In the genomic region with DNA sequence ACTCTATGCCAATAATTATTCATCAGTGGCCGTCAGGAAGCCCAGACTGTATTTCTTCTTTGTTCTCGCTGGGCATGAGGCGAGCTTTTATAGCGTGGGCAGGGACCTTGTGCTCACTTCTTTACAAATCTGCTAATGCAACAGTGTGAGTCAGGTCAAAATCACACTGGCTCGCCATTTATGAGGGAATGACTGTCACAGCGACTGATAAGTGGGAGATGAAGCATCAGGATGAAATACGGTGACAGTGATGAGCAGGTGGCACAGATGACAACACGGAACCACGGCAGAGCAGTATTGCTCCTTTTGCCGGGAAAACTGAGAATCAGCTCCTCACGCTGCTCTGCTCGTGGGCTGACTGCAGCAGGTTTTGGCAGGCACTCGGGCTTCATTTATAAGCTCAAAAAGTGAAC, we compare ENCODE assay signal across 2 cellular contexts.
A peak's percentile ranks its signal among the peaks of the same experiment; 100 is the strongest.
TF ChIP-seq lines count a peak whose summit lies in the region.

No MANE protein-coding gene starts in this region.

TF ChIP-seq in HEK293, 187 proteins besides CTCF, POLR2A, EP300 and RAD21 (continued from another document):
- peak; percentile 72; the same call in 1 of the 2 replicates for TF ChIP-seq ZNF10 (tag by site-specific recombination; IDR thresholded peaks at IDR 0.05)
- no peak for TF ChIP-seq IKZF3 (tag by site-specific recombination; IDR thresholded peaks at IDR 0.05)
- no peak for TF ChIP-seq ZNF114 (tag by site-specific recombination; IDR thresholded peaks at IDR 0.05)
- TF ChIP-seq, protein P1, sequence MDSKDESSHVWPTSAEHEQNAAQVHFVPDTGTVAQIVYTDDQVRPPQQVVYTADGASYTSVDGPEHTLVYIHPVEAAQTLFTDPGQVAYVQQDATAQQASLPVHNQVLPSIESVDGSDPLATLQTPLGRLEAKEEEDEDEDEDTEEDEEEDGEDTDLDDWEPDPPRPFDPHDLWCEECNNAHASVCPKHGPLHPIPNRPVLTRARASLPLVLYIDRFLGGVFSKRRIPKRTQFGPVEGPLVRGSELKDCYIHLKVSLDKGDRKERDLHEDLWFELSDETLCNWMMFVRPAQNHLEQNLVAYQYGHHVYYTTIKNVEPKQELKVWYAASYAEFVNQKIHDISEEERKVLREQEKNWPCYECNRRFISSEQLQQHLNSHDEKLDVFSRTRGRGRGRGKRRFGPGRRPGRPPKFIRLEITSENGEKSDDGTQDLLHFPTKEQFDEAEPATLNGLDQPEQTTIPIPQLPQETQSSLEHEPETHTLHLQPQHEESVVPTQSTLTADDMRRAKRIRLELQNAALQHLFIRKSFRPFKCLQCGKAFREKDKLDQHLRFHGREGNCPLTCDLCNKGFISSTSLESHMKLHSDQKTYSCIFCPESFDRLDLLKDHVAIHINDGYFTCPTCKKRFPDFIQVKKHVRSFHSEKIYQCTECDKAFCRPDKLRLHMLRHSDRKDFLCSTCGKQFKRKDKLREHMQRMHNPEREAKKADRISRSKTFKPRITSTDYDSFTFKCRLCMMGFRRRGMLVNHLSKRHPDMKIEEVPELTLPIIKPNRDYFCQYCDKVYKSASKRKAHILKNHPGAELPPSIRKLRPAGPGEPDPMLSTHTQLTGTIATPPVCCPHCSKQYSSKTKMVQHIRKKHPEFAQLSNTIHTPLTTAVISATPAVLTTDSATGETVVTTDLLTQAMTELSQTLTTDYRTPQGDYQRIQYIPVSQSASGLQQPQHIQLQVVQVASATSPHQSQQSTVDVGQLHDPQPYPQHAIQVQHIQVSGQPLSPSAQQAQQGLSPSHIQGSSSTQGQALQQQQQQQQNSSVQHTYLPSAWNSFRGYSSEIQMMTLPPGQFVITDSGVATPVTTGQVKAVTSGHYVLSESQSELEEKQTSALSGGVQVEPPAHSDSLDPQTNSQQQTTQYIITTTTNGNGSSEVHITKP (tag by site-specific recombination; IDR thresholded peaks at IDR 0.05) = no peak
TF ChIP-seq in HEK293: peak in this region for 2.

TF ChIP-seq in K562, 482 proteins besides CTCF, POLR2A, EP300 and RAD21 (continued from another document and continues in another):
- TF ChIP-seq, protein P2, sequence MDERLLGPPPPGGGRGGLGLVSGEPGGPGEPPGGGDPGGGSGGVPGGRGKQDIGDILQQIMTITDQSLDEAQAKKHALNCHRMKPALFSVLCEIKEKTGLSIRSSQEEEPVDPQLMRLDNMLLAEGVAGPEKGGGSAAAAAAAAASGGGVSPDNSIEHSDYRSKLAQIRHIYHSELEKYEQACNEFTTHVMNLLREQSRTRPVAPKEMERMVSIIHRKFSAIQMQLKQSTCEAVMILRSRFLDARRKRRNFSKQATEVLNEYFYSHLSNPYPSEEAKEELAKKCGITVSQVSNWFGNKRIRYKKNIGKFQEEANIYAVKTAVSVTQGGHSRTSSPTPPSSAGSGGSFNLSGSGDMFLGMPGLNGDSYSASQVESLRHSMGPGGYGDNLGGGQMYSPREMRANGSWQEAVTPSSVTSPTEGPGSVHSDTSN (CRISPR knock-in tag; IDR thresholded peaks at IDR 0.05; ENCODE audit: low read depth) = 0 out of 2 replicates have a peak, but pooled peaks have one; percentile 18
- TF ChIP-seq, protein P2 (tag; conservative IDR thresholded peaks at IDR 0.05; ENCODE audit: low read depth) = peak; percentile 88
- TF ChIP-seq, protein P3, sequence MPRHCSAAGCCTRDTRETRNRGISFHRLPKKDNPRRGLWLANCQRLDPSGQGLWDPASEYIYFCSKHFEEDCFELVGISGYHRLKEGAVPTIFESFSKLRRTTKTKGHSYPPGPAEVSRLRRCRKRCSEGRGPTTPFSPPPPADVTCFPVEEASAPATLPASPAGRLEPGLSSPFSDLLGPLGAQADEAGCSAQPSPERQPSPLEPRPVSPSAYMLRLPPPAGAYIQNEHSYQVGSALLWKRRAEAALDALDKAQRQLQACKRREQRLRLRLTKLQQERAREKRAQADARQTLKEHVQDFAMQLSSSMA (CRISPR knock-in tag; IDR thresholded peaks at IDR 0.05) = no peak
- TF ChIP-seq NFYB (IDR thresholded peaks at IDR 0.05; ENCODE audit: extremely low read depth, insufficient read length) (no peak), TCF3 (CRISPR knock-in tag; IDR thresholded peaks at IDR 0.05) (peak; percentile 42; the same call in 1 of the 2 replicates), SREBF1 (IDR thresholded peaks at IDR 0.05; ENCODE audit: borderline replicate concordance, low read depth, low read length) (no peak), MIER1 (IDR thresholded peaks at IDR 0.05; ENCODE audit: low read depth) (no peak), FUS (optimal IDR thresholded peaks at IDR 0.05; ENCODE audit: low read depth, low read length) (no peak), ZSCAN29 (IDR thresholded peaks at IDR 0.05) (no peak), DIDO1 (tag; IDR thresholded peaks at IDR 0.05; ENCODE audit: low read depth) (no peak), ARID1B (IDR thresholded peaks at IDR 0.05) (0 out of 2 replicates have a peak, but pooled peaks have one; percentile 10), MECOM (CRISPR knock-in tag; IDR thresholded peaks at IDR 0.05) (peak; percentile 60; the same call in 1 of the 2 replicates), RCOR1 (IDR thresholded peaks at IDR 0.05; ENCODE audit: borderline replicate concordance in 1 of 2, low read depth in 2 of 2, low read length in 2 of 2) (peak in 1 of 2 experiments; percentile 34; a peak in 1 of 4 replicates), SMARCA5 (IDR thresholded peaks at IDR 0.05) (no peak), RBM22 (IDR thresholded peaks at IDR 0.05; ENCODE audit: low read depth, low read length, poor library complexity, severe bottlenecking) (no peak), ELF2 (CRISPR knock-in tag; IDR thresholded peaks at IDR 0.05) (no peak), HDAC3 (IDR thresholded peaks at IDR 0.05; ENCODE audit: borderline replicate concordance, partially characterized antibody) (no peak), SMAD3 (CRISPR knock-in tag; conservative IDR thresholded peaks at IDR 0.05) (no peak), CHCHD3 (CRISPR knock-in tag; IDR thresholded peaks at IDR 0.05) (no peak), E2F3 (CRISPR knock-in tag; IDR thresholded peaks at IDR 0.05) (no peak), ZNF79 (CRISPR knock-in tag; IDR thresholded peaks at IDR 0.05; ENCODE audit: low read depth) (no peak), FOSL1 (tag; conservative IDR thresholded peaks at IDR 0.05) (0 out of 2 replicates have a peak, but pooled peaks have one; percentile 59), ZNF830 (CRISPR knock-in tag; IDR thresholded peaks at IDR 0.05) (no peak), ZFP36 (IDR thresholded peaks at IDR 0.05; ENCODE audit: low read depth, low read length, partially characterized antibody) (peak; percentile 69)
- TF ChIP-seq, protein P4, sequence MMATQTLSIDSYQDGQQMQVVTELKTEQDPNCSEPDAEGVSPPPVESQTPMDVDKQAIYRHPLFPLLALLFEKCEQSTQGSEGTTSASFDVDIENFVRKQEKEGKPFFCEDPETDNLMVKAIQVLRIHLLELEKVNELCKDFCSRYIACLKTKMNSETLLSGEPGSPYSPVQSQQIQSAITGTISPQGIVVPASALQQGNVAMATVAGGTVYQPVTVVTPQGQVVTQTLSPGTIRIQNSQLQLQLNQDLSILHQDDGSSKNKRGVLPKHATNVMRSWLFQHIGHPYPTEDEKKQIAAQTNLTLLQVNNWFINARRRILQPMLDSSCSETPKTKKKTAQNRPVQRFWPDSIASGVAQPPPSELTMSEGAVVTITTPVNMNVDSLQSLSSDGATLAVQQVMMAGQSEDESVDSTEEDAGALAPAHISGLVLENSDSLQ (IDR thresholded peaks at IDR 0.05) = peak; percentile 87
- TF ChIP-seq, protein P5, sequence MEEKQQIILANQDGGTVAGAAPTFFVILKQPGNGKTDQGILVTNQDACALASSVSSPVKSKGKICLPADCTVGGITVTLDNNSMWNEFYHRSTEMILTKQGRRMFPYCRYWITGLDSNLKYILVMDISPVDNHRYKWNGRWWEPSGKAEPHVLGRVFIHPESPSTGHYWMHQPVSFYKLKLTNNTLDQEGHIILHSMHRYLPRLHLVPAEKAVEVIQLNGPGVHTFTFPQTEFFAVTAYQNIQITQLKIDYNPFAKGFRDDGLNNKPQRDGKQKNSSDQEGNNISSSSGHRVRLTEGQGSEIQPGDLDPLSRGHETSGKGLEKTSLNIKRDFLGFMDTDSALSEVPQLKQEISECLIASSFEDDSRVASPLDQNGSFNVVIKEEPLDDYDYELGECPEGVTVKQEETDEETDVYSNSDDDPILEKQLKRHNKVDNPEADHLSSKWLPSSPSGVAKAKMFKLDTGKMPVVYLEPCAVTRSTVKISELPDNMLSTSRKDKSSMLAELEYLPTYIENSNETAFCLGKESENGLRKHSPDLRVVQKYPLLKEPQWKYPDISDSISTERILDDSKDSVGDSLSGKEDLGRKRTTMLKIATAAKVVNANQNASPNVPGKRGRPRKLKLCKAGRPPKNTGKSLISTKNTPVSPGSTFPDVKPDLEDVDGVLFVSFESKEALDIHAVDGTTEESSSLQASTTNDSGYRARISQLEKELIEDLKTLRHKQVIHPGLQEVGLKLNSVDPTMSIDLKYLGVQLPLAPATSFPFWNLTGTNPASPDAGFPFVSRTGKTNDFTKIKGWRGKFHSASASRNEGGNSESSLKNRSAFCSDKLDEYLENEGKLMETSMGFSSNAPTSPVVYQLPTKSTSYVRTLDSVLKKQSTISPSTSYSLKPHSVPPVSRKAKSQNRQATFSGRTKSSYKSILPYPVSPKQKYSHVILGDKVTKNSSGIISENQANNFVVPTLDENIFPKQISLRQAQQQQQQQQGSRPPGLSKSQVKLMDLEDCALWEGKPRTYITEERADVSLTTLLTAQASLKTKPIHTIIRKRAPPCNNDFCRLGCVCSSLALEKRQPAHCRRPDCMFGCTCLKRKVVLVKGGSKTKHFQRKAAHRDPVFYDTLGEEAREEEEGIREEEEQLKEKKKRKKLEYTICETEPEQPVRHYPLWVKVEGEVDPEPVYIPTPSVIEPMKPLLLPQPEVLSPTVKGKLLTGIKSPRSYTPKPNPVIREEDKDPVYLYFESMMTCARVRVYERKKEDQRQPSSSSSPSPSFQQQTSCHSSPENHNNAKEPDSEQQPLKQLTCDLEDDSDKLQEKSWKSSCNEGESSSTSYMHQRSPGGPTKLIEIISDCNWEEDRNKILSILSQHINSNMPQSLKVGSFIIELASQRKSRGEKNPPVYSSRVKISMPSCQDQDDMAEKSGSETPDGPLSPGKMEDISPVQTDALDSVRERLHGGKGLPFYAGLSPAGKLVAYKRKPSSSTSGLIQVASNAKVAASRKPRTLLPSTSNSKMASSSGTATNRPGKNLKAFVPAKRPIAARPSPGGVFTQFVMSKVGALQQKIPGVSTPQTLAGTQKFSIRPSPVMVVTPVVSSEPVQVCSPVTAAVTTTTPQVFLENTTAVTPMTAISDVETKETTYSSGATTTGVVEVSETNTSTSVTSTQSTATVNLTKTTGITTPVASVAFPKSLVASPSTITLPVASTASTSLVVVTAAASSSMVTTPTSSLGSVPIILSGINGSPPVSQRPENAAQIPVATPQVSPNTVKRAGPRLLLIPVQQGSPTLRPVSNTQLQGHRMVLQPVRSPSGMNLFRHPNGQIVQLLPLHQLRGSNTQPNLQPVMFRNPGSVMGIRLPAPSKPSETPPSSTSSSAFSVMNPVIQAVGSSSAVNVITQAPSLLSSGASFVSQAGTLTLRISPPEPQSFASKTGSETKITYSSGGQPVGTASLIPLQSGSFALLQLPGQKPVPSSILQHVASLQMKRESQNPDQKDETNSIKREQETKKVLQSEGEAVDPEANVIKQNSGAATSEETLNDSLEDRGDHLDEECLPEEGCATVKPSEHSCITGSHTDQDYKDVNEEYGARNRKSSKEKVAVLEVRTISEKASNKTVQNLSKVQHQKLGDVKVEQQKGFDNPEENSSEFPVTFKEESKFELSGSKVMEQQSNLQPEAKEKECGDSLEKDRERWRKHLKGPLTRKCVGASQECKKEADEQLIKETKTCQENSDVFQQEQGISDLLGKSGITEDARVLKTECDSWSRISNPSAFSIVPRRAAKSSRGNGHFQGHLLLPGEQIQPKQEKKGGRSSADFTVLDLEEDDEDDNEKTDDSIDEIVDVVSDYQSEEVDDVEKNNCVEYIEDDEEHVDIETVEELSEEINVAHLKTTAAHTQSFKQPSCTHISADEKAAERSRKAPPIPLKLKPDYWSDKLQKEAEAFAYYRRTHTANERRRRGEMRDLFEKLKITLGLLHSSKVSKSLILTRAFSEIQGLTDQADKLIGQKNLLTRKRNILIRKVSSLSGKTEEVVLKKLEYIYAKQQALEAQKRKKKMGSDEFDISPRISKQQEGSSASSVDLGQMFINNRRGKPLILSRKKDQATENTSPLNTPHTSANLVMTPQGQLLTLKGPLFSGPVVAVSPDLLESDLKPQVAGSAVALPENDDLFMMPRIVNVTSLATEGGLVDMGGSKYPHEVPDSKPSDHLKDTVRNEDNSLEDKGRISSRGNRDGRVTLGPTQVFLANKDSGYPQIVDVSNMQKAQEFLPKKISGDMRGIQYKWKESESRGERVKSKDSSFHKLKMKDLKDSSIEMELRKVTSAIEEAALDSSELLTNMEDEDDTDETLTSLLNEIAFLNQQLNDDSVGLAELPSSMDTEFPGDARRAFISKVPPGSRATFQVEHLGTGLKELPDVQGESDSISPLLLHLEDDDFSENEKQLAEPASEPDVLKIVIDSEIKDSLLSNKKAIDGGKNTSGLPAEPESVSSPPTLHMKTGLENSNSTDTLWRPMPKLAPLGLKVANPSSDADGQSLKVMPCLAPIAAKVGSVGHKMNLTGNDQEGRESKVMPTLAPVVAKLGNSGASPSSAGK (IDR thresholded peaks at IDR 0.05) = no peak
- TF ChIP-seq, protein P6, sequence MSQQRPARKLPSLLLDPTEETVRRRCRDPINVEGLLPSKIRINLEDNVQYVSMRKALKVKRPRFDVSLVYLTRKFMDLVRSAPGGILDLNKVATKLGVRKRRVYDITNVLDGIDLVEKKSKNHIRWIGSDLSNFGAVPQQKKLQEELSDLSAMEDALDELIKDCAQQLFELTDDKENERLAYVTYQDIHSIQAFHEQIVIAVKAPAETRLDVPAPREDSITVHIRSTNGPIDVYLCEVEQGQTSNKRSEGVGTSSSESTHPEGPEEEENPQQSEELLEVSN (IDR thresholded peaks at IDR 0.05; ENCODE audit: borderline replicate concordance in 1 of 2, extremely low read depth in 1 of 2, insufficient read depth in 1 of 2, insufficient read length in 1 of 2, low read depth in 1 of 2, low read length in 1 of 2, poor library complexity in 1 of 2, severe bottlenecking in 1 of 2) = peak in 1 of 2 experiments; percentile 21
- TF ChIP-seq, protein P7, sequence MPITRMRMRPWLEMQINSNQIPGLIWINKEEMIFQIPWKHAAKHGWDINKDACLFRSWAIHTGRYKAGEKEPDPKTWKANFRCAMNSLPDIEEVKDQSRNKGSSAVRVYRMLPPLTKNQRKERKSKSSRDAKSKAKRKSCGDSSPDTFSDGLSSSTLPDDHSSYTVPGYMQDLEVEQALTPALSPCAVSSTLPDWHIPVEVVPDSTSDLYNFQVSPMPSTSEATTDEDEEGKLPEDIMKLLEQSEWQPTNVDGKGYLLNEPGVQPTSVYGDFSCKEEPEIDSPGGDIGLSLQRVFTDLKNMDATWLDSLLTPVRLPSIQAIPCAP (CRISPR knock-in tag; IDR thresholded peaks at IDR 0.05; ENCODE audit: borderline replicate concordance) = no peak
- TF ChIP-seq, protein P8, sequence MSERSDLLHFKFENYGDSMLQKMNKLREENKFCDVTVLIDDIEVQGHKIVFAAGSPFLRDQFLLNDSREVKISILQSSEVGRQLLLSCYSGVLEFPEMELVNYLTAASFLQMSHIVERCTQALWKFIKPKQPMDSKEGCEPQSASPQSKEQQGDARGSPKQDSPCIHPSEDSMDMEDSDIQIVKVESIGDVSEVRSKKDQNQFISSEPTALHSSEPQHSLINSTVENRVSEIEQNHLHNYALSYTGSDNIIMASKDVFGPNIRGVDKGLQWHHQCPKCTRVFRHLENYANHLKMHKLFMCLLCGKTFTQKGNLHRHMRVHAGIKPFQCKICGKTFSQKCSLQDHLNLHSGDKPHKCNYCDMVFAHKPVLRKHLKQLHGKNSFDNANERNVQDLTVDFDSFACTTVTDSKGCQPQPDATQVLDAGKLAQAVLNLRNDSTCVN (CRISPR knock-in tag; IDR thresholded peaks at IDR 0.05) = no peak
